9 cellular contexts compared by ENCODE assay signal in the genomic region with DNA sequence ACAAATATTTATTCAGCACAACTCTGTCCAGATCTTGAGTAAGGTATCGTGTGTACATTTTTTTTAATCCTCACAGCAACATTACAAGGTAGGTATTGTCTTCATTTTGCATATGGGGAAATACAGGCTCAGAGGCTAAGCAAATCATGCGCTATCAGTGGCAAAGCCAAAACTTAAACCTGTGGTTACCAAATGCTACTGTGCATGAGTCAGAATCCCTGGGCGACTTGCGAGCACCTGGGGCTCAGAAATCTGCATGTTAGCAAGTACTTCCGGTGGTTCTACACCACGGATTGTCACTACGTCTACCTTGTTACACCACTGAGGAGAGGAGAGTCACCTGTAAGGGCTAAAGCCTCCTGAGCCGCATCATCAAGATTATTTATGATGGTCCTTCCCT. TPM values are rescaled to one million over a fixed set of nuclear protein-coding genes. Genes with fewer than 3 reads are reported as not detected.
DNase-seq lines count a peak whose midpoint lies in the region; ATAC-seq and TF ChIP-seq lines count a peak whose summit lies in the region.
"Had no signal": no experiment of that assay in that cellular context is flagged by ENCODE, and none has a peak within 500 bp of the region (broad histone marks: within the 10 kb centered on the region; RNA-seq: fewer than 3 reads in every experiment).

No MANE protein-coding gene starts in this region.

- peaks cover 90% of the 10 kb centered on the region for H3K36me3 ChIP-seq in CD8-positive, alpha-beta memory T cell (ENCODE audit: insufficient read depth, low read length)
- no peaks in the 10 kb centered on the region for H3K36me3 ChIP-seq in ovary

- CTCF ChIA-PET in CD8-positive, alpha-beta memory T cell (lab: Charles Lee) = no interaction called here
- CTCF ChIA-PET in HEK293T (lab: Yijun Ruan, JAX) = interaction anchor here (0.6 kb wide), 1 partner anchor 65 kb away, joined by 3 read pairs; no protein-coding TSS in a partner anchor

- intact Hi-C loops in ovary (cut with DNase I) (no loop called here), right cardiac atrium (cut with DNase I) (no loop called here)

- no peaks in the 10 kb centered on the region for H3K27me3 Mint-ChIP-seq in CD8-positive, alpha-beta memory T cell
- H3K27me3 Mint-ChIP-seq in activated naive CD8-positive, alpha-beta T cell treated with anti-CD3 and anti-CD28 coated beads for 36 hours = no peaks in the 10 kb centered on the region

- H3K27me3 ChIP-seq in CD8-positive, alpha-beta memory T cell (ENCODE audit: insufficient read depth, low read length, poor library complexity, severe bottlenecking) = no peaks in the 10 kb centered on the region
- H3K27me3 ChIP-seq in ovary = no peaks in the 10 kb centered on the region
- H3K27me3 ChIP-seq in right cardiac atrium (ENCODE audit: control insufficient read depth, insufficient read depth) = no peaks in the 10 kb centered on the region

- POLR2A ChIA-PET in CD8-positive, alpha-beta memory T cell (lab: Charles Lee) = no interaction called here
- POLR2A ChIA-PET in HEK293T (lab: Yijun Ruan, JAX) = no interaction called here

- ATAC-seq in GM21717 (IDR thresholded peaks at IDR 0.05; ENCODE audit: unreplicated experiment) (peak; percentile 96), right cardiac atrium (no peak)

- H3K27ac Mint-ChIP-seq in CD8-positive, alpha-beta memory T cell = peak overlapping the region; percentile 79 to 97 (median 90)
- H3K27ac Mint-ChIP-seq in activated naive CD8-positive, alpha-beta T cell treated with anti-CD3 and anti-CD28 coated beads for 36 hours = peak overlapping the region; percentile 77

- peak; percentile 47 to 89 (median 73) for DNase-seq in CD8-positive, alpha-beta memory T cell
- DNase-seq in NCI-H2107 (lab: John Stamatoyannopoulos, UW) = peak; percentile 14
- DNase-seq in activated naive CD8-positive, alpha-beta T cell treated with anti-CD3 and anti-CD28 coated beads for 36 hours = peak; percentile 74
- peak; percentile 52 to 59 for DNase-seq in stimulated activated CD8-positive, alpha-beta memory T cell treated with anti-CD3 and anti-CD28 coated beads, Interleukin-15, amount 100 ng/mL, for 48 hours (ENCODE audit: low read depth in 2 of 2)
- no peak for DNase-seq in ovary
- DNase-seq in right cardiac atrium = no peak
- DNase-seq in HEK293T (ENCODE audit: extremely low spot score) = no peak

- H3K36me3 Mint-ChIP-seq in CD8-positive, alpha-beta memory T cell = peaks cover 33 to 96% (median 49%) of the 10 kb centered on the region in 3 donors
- H3K36me3 Mint-ChIP-seq in activated naive CD8-positive, alpha-beta T cell treated with anti-CD3 and anti-CD28 coated beads for 36 hours = peaks cover 80% of the 10 kb centered on the region

- peak overlapping the region in 6 of 7 donors; percentile 2 to 54 (median 18) for H3K4me3 Mint-ChIP-seq in CD8-positive, alpha-beta memory T cell
- H3K4me3 Mint-ChIP-seq in activated naive CD8-positive, alpha-beta T cell treated with anti-CD3 and anti-CD28 coated beads for 36 hours = peak overlapping the region; percentile 44
- H3K4me3 Mint-ChIP-seq: neural crest cell had no signal

- H3K4me3 ChIP-seq in CD8-positive, alpha-beta memory T cell (ENCODE audit: low read length) = no peak overlapping the region
- H3K4me3 ChIP-seq in ovary (no peak overlapping the region), right cardiac atrium (ENCODE audit: low read length) (no peak overlapping the region)

- TF ChIP-seq CTCF in ovary (IDR thresholded peaks at IDR 0.05) = no peak

- TF ChIP-seq EP300 in ovary (IDR thresholded peaks at IDR 0.05) = no peak

- peaks cover 24% of the 10 kb centered on the region for H3K4me1 ChIP-seq in CD8-positive, alpha-beta memory T cell (ENCODE audit: insufficient read depth, low read length)
- H3K4me1 ChIP-seq in ovary (ENCODE audit: insufficient read depth) (peaks cover 2% of the 10 kb centered on the region), right cardiac atrium (ENCODE audit: control insufficient read depth, insufficient read depth, low read length) (no peaks in the 10 kb centered on the region)

- TF ChIP-seq POLR2A in ovary (IDR thresholded peaks at IDR 0.05) = no peak

- no peaks in the 10 kb centered on the region for H3K9me3 Mint-ChIP-seq in CD8-positive, alpha-beta memory T cell
- no peaks in the 10 kb centered on the region for H3K9me3 Mint-ChIP-seq in activated naive CD8-positive, alpha-beta T cell treated with anti-CD3 and anti-CD28 coated beads for 36 hours
- H3K9me3 Mint-ChIP-seq: neural crest cell had no signal

- no peaks in the 10 kb centered on the region for H3K9me3 ChIP-seq in CD8-positive, alpha-beta memory T cell (ENCODE audit: low read length)
- H3K9me3 ChIP-seq in ovary (no peaks in the 10 kb centered on the region), right cardiac atrium (ENCODE audit: control insufficient read depth, low read length) (no peaks in the 10 kb centered on the region)

- H3K27ac ChIP-seq in CD8-positive, alpha-beta memory T cell (ENCODE audit: low read depth, low read length) = peak overlapping the region; percentile 30
- no peak overlapping the region for H3K27ac ChIP-seq in ovary
- H3K27ac ChIP-seq in right cardiac atrium (ENCODE audit: low read length) = no peak overlapping the region

- WGBS in ovary, 3 donors = 94 to 97% (median 95%) methylated on average over 8 of the region's 8 CpGs
- WGBS in right cardiac atrium = 86% methylated on average over 8 of the region's 8 CpGs

- H3K4me1 Mint-ChIP-seq in CD8-positive, alpha-beta memory T cell = peaks cover 56 to 87% (median 80%) of the 10 kb centered on the region in 3 donors
- peaks cover 81% of the 10 kb centered on the region for H3K4me1 Mint-ChIP-seq in activated naive CD8-positive, alpha-beta T cell treated with anti-CD3 and anti-CD28 coated beads for 36 hours

TF ChIP-seq in HEK293T, 16 proteins besides CTCF, POLR2A, EP300 and RAD21:
- TF ChIP-seq LEF1 (IDR thresholded peaks at IDR 0.05; ENCODE audit: borderline replicate concordance) = no peak
- no peak for TF ChIP-seq NFRKB (IDR thresholded peaks at IDR 0.05)
- TF ChIP-seq ZNF384 (IDR thresholded peaks at IDR 0.05) = no peak
- no peak for TF ChIP-seq CTBP1 (IDR thresholded peaks at IDR 0.05; ENCODE audit: borderline replicate concordance)
- no peak for TF ChIP-seq BHLHE40 (IDR thresholded peaks at IDR 0.05; ENCODE audit: borderline replicate concordance)
- TF ChIP-seq FOXA1 (IDR thresholded peaks at IDR 0.05) = no peak
- no peak for TF ChIP-seq SUZ12 (IDR thresholded peaks at IDR 0.05)
- TF ChIP-seq TARDBP (IDR thresholded peaks at IDR 0.05) = no peak
- TF ChIP-seq L3MBTL2 (conservative IDR thresholded peaks at IDR 0.05) = no peak
- TF ChIP-seq FOXK2 (IDR thresholded peaks at IDR 0.05) = no peak

RNA-seq across cellular contexts. Expression of a gene that starts 21.3 kb away (rescaled TPM):
- total RNA-seq in CD8-positive, alpha-beta memory T cell = not detected
- polyA plus RNA-seq in CD8-positive, alpha-beta memory T cell = 0.99 TPM
- not detected for total RNA-seq in activated naive CD8-positive, alpha-beta T cell treated with anti-CD3 and anti-CD28 coated beads for 36 hours
- total RNA-seq in ovary (not detected), right cardiac atrium (under 1 TPM in 3 of 4 donors, not detected in 1; 0.47 to 0.75 (median 0.49) TPM)
- polyA plus RNA-seq in ovary (under 1 TPM in 1 of 2 donors, not detected in 1; 0.36 TPM), right cardiac atrium (0.68 TPM)
- total RNA-seq: neural crest cell had no signal

RNA-seq across cellular contexts. Expression of a gene that starts 43.5 kb away (rescaled TPM):
- 100 to 1,000 TPM; 219 to 224 TPM for total RNA-seq in CD8-positive, alpha-beta memory T cell
- 288 TPM for polyA plus RNA-seq in CD8-positive, alpha-beta memory T cell
- 100 to 1,000 TPM; 192 to 199 TPM for total RNA-seq in activated naive CD8-positive, alpha-beta T cell treated with anti-CD3 and anti-CD28 coated beads for 36 hours
- total RNA-seq in ovary = 10 to 100 TPM in 3 of 7 donors, 1 to 10 TPM in 4; 5.0 to 15.7 (median 6.4) TPM
- polyA plus RNA-seq in ovary = 10 to 100 TPM in 1 of 2 donors, 1 to 10 TPM in 1; 3.1 to 31.1 TPM
- total RNA-seq in right cardiac atrium = 10 to 100 TPM in 3 of 4 donors, 1 to 10 TPM in 1; 7.2 to 10.9 (median 10.4) TPM
- 3.0 TPM for polyA plus RNA-seq in right cardiac atrium
- total RNA-seq: neural crest cell had no signal

Comparison
In these comparisons a context has a peak if more than half of its experiments do, and no peak if none do; other contexts are left out.
1. DNase-seq: peak in CD8-positive, alpha-beta memory T cell (5 of 5), NCI-H2107 (single experiment), activated naive CD8-positive, alpha-beta T cell treated with anti-CD3 and anti-CD28 coated beads for 36 hours (single experiment) and stimulated activated CD8-positive, alpha-beta memory T cell treated with anti-CD3 and anti-CD28 coated beads, Interleukin-15, amount 100 ng/mL, for 48 hours (2 of 2); none in ovary (0 of 5), right cardiac atrium (0 of 3) and HEK293T (single experiment).
2. RNA of a gene that starts 43.5 kb away (total RNA-seq): 219 to 224 TPM in CD8-positive, alpha-beta memory T cell and 192 to 199 TPM in activated naive CD8-positive, alpha-beta T cell treated with anti-CD3 and anti-CD28 coated beads for 36 hours; 7.2 to 10.9 TPM in right cardiac atrium and 5.0 to 15.7 TPM in ovary; every median in the first group is over 10 times any median in the second.